In the genomic region with DNA sequence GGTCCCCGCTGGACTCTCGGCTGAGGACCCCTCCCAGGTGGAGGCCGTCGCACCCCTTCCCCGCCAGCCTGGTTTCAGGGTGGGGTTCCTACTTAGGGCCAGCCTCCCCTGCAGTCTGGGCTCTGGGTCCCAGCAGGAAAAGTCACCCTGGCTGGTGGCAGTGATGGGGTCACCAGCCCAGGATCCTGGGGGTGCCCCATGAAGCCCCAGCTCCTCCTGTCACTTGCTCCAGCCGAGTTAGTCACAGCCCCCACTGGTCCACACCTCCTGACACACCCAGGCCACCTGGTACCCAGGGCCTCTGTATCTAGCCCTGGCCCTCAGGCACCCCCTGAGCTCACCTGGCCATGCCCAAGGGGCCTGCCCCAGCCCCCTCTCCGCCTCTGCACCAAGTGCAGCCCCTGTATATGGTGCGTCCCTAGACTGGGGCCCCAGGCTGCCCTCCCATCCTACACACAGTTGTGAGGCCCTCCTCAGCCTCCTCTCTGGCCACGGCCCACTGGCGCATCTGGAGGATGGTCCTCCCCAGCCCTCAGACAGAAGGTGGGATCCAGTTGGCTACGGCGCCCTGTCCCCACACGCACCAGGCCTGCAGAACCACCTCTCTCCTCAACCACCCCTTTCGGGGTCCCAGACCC, we compare ENCODE assay signal across 13 cellular contexts. TPM values are rescaled to one million over a fixed set of nuclear protein-coding genes. Genes with fewer than 3 reads are reported as not detected.
A peak's percentile ranks its signal among the peaks of the same experiment; 100 is the strongest.
DNase-seq lines count a peak whose midpoint lies in the region; ATAC-seq and TF ChIP-seq lines count a peak whose summit lies in the region.
"Had no signal": no experiment of that assay in that cellular context is flagged by ENCODE, and none has a peak within 500 bp of the region (broad histone marks: within the 10 kb centered on the region; RNA-seq: fewer than 3 reads in every experiment).

No MANE protein-coding gene starts in this region.

- peaks cover 56% of the 10 kb centered on the region for H3K4me1 Mint-ChIP-seq in HFFc6 (ENCODE audit: low read depth)

- H3K9me3 ChIP-seq in mucosa of rectum (ENCODE audit: control insufficient read depth in 2 of 2, low read length in 2 of 2) = no peaks in the 10 kb centered on the region
- H3K9me3 ChIP-seq in tibial artery = no peaks in the 10 kb centered on the region
- H3K9me3 ChIP-seq in gastrocnemius medialis = no peaks in the 10 kb centered on the region
- H3K9me3 ChIP-seq: SJSA1 had no signal

- ATAC-seq in HG03469 (IDR thresholded peaks at IDR 0.05; ENCODE audit: unreplicated experiment) (no peak), gastrocnemius medialis (no peak), HG03521 (IDR thresholded peaks at IDR 0.05; ENCODE audit: unreplicated experiment) (no peak)
- ATAC-seq: activated CD4-positive, CD25-positive, alpha-beta regulatory T cell treated with anti-CD3 and anti-CD28 coated beads, Interleukin-2, amount 50 U/mL, for 24 hours had no signal

- in situ Hi-C loops in gastrocnemius medialis (cut with MboI; ENCODE audit: low sequenced_read_pairs in 4 of 4) = no loop called here

- peaks cover 0 to 4% of the 10 kb centered on the region in 2 donors for H3K36me3 ChIP-seq in mucosa of rectum (ENCODE audit: control insufficient read depth in 2 of 2, insufficient read depth in 2 of 2, low read length in 2 of 2)
- H3K36me3 ChIP-seq in tibial artery = peaks cover 0 to 5% (median 0%) of the 10 kb centered on the region in 3 donors
- H3K36me3 ChIP-seq in gastrocnemius medialis = no peaks in the 10 kb centered on the region

- H3K4me3 ChIP-seq in mucosa of rectum (ENCODE audit: low read length in 2 of 2) (peak overlapping the region in 1 of 2 donors; percentile 10), tibial artery (peak overlapping the region; percentile 46 to 47), gastrocnemius medialis (no peak overlapping the region)
- H3K4me3 ChIP-seq: SJSA1 had no signal

- no peaks in the 10 kb centered on the region for H3K9me3 Mint-ChIP-seq in HFFc6
- H3K9me3 Mint-ChIP-seq: activated T-helper 2 cell treated with anti-CD3 and anti-CD28 coated beads, Interferon-gamma antibody, Interleukin-2, Interleukin-4, amounts not matched to agents 10 μg/mL and 5 μg/mL and 100 μg/mL, durations not matched to agents 14 hours and 24 hours and 36 hours had no signal

- intact Hi-C loops in tibial artery (cut with DNase I; ENCODE audit: low total_unique reads) = loop anchor here (10.0 kb wide), 1 partner anchor 336 kb away; a partner anchor contains a TSS
- intact Hi-C loops in gastrocnemius medialis (cut with DNase I; ENCODE audit: low total_unique reads) = no loop called here

- peak overlapping the region; percentile 65; the same call in 1 of the 2 replicates for H3K4me3 Mint-ChIP-seq in HFFc6

- H3K27ac ChIP-seq in cingulate gyrus (ENCODE audit: low read depth, low read length) = peak overlapping the region; percentile 65
- peak overlapping the region; percentile 36 to 52 for H3K27ac ChIP-seq in mucosa of rectum (ENCODE audit: low read depth in 2 of 2, low read length in 2 of 2)
- H3K27ac ChIP-seq in tibial artery = peak overlapping the region; percentile 92 to 95
- no peak overlapping the region for H3K27ac ChIP-seq in gastrocnemius medialis
- H3K27ac ChIP-seq: SJSA1 had no signal

- DNase-seq in HFFc6 (no peak), tibial artery (no peak), NCI-H524 treated with DMSO at 0.1 percent for 48 hours (lab: John Stamatoyannopoulos, UW) (no peak), gastrocnemius medialis (no peak)
- DNase-seq: cerebellar nuclear complex; stimulated activated naive CD4-positive, alpha-beta T cell had no signal

- no peaks in the 10 kb centered on the region for H3K36me3 Mint-ChIP-seq in HFFc6 (ENCODE audit: low read depth)

- TF ChIP-seq CTCF in HFFc6 (IDR thresholded peaks at IDR 0.05) (no peak), tibial artery (IDR thresholded peaks at IDR 0.05) (no peak), gastrocnemius medialis (IDR thresholded peaks at IDR 0.05 in 4 of 5, conservative IDR thresholded peaks at IDR 0.05 in 1 of 5) (no peak)

- peaks cover 5% of the 10 kb centered on the region for H3K27me3 Mint-ChIP-seq in HFFc6 (ENCODE audit: insufficient read depth)

- peaks cover 65 to 83% of the 10 kb centered on the region in 2 donors for H3K4me1 ChIP-seq in mucosa of rectum (ENCODE audit: control insufficient read depth in 2 of 2, insufficient read depth in 2 of 2, low read length in 2 of 2)
- H3K4me1 ChIP-seq in tibial artery = peaks cover 25 to 100% (median 96%) of the 10 kb centered on the region in 4 donors
- peaks cover 16 to 25% of the 10 kb centered on the region in 2 donors for H3K4me1 ChIP-seq in gastrocnemius medialis

- H3K27ac Mint-ChIP-seq in HFFc6 = peak overlapping the region; percentile 93
- H3K27ac Mint-ChIP-seq: activated T-helper 2 cell treated with anti-CD3 and anti-CD28 coated beads, Interferon-gamma antibody, Interleukin-2, Interleukin-4, amounts not matched to agents 10 μg/mL and 5 μg/mL and 100 μg/mL, durations not matched to agents 14 hours and 24 hours and 36 hours had no signal

- no peaks in the 10 kb centered on the region for H3K27me3 ChIP-seq in mucosa of rectum (ENCODE audit: control insufficient read depth in 2 of 2, insufficient read depth in 2 of 2, low read length in 2 of 2)
- no peaks in the 10 kb centered on the region for H3K27me3 ChIP-seq in tibial artery
- H3K27me3 ChIP-seq in gastrocnemius medialis = no peaks in the 10 kb centered on the region
- H3K27me3 ChIP-seq: SJSA1 had no signal

- TF ChIP-seq POLR2A in gastrocnemius medialis (IDR thresholded peaks at IDR 0.05) = no peak

- H3K9ac ChIP-seq in mucosa of rectum (ENCODE audit: low read depth in 1 of 2, low read length in 2 of 2) = no peak overlapping the region

RNA-seq across cellular contexts. Expression of a gene that starts 6.7 kb away (rescaled TPM):
- total RNA-seq in HFFc6 (2021; fragmentation: NEBNext Ultra II Directional; extraction: Animal tissue kit (Norgen Biotek cat#: 25700)) = 100 to 1,000 TPM; 280 to 370 (median 291) TPM
- total RNA-seq in gastrocnemius medialis = 10 to 100 TPM in 1 of 4 donors, 1 to 10 TPM in 3; 8.0 to 11.8 (median 9.0) TPM

RNA-seq across cellular contexts. Expression of a gene that starts 26.1 kb away (rescaled TPM):
- 1 to 10 TPM; 1.4 to 2.5 (median 1.9) TPM for total RNA-seq in HFFc6 (2021; fragmentation: NEBNext Ultra II Directional; extraction: Animal tissue kit (Norgen Biotek cat#: 25700))
- total RNA-seq in gastrocnemius medialis = under 1 TPM in 3 of 4 donors, not detected in 1; 0.55 to 0.84 (median 0.68) TPM

RNA-seq across cellular contexts. Expression of a gene that starts 30.6 kb away (rescaled TPM):
- 10 to 100 TPM in 1 of 6 experiments, 1 to 10 TPM in 5; 6.0 to 10.2 (median 7.8) TPM for total RNA-seq in HFFc6 (2021; fragmentation: NEBNext Ultra II Directional; extraction: Animal tissue kit (Norgen Biotek cat#: 25700))
- total RNA-seq in gastrocnemius medialis = 1 to 10 TPM; 1.8 to 4.2 (median 3.4) TPM

RNA-seq across cellular contexts. Expression of a gene that starts 39.3 kb away (rescaled TPM):
- 10 to 100 TPM; 31.4 to 39.5 (median 34.1) TPM for total RNA-seq in HFFc6 (2021; fragmentation: NEBNext Ultra II Directional; extraction: Animal tissue kit (Norgen Biotek cat#: 25700))
- 100 to 1,000 TPM; 126 to 290 (median 219) TPM for total RNA-seq in gastrocnemius medialis

RNA-seq across cellular contexts. Expression of a gene that starts 42.4 kb away (rescaled TPM):
- total RNA-seq in HFFc6 (2021; fragmentation: NEBNext Ultra II Directional; extraction: Animal tissue kit (Norgen Biotek cat#: 25700)) = 10 to 100 TPM; 41.9 to 47.0 (median 43.6) TPM
- total RNA-seq in gastrocnemius medialis = 10 to 100 TPM; 55.7 to 96.2 (median 74.1) TPM

Comparison
In these comparisons a context has a peak if more than half of its experiments do, and no peak if none do; other contexts are left out.
1. H3K27ac ChIP-seq: peak in cingulate gyrus (single experiment), mucosa of rectum (2 of 2) and tibial artery (2 of 2); none in gastrocnemius medialis (0 of 4).
2. H3K4me3 ChIP-seq: peak in tibial artery (2 of 2); none in gastrocnemius medialis (0 of 4).
3. RNA of a gene that starts 6.7 kb away (total RNA-seq): 280 to 370 TPM in HFFc6; 8.0 to 11.8 TPM in gastrocnemius medialis; every median in the first group is over 10 times any median in the second.